Comparison of ENCODE assay signal across 31 cellular contexts in genomic region chr12:64142382-64142781, GRCh38.
"Had no signal": no experiment of that assay in that cellular context is flagged by ENCODE, and none has a peak within 500 bp of the region (broad histone marks: within the 10 kb centered on the region; RNA-seq: fewer than 3 reads in every experiment).

No MANE protein-coding gene starts in this region.

- H3K27me3 Mint-ChIP-seq: activated B cell treated with CpG ODN at 0.5 μM for 24 hours; activated CD8-positive, alpha-beta T cell treated with anti-CD3 and anti-CD28 coated beads for 36 hours; activated naive CD8-positive, alpha-beta T cell; activated T-helper 17 cell treated with anti-CD3 and anti-CD28 coated beads, Interleukin-2, amount 50 U/mL, for 72 hours; effector memory CD8-positive, alpha-beta T cell; T-cell had no signal

- H3K27me3 ChIP-seq: brain microvascular endothelial cell, esophagus muscularis mucosa, foreskin keratinocyte, gastroesophageal sphincter, heart right ventricle had no signal

- H3K4me1 ChIP-seq: esophagus muscularis mucosa, foreskin keratinocyte, gastroesophageal sphincter, heart right ventricle had no signal

- H3K27ac ChIP-seq: brain microvascular endothelial cell, epithelial cell of prostate, esophagus muscularis mucosa, foreskin keratinocyte, gastroesophageal sphincter, heart right ventricle, WERI-Rb-1 had no signal

- H3K27ac Mint-ChIP-seq: activated B cell treated with CpG ODN at 0.5 μM for 24 hours; activated CD8-positive, alpha-beta T cell treated with anti-CD3 and anti-CD28 coated beads for 36 hours; activated naive CD8-positive, alpha-beta T cell; activated T-helper 17 cell treated with anti-CD3 and anti-CD28 coated beads, Interleukin-2, amount 50 U/mL, for 72 hours; effector memory CD8-positive, alpha-beta T cell; T-cell; T-helper 1 cell treated with Interleukin-12 subunit alpha and Interleukin-12 subunit beta and Interleukin-4 antibody, amounts not matched to agents 30 μg/mL and 1 μg/mL, for 36 hours; T-helper 2 cell treated with Interferon-gamma antibody and Interleukin-4, amounts not matched to agents 5 μg/mL and 100 μg/mL, for 36 hours had no signal

- H3K9me3 Mint-ChIP-seq: activated B cell treated with CpG ODN at 0.5 μM for 24 hours; activated CD8-positive, alpha-beta T cell treated with anti-CD3 and anti-CD28 coated beads for 36 hours; activated T-cell treated with anti-CD3 and anti-CD28 coated beads, Interleukin-2, amount 50 U/mL, for 4 hours; activated T-helper 17 cell treated with anti-CD3 and anti-CD28 coated beads, Interleukin-2, amount 50 U/mL, for 72 hours; effector memory CD8-positive, alpha-beta T cell; T-helper 1 cell treated with Interleukin-12 subunit alpha and Interleukin-12 subunit beta and Interleukin-4 antibody, amounts not matched to agents 30 μg/mL and 1 μg/mL, for 36 hours; T-helper 2 cell treated with Interferon-gamma antibody and Interleukin-4, amounts not matched to agents 5 μg/mL and 100 μg/mL, for 36 hours had no signal

- H3K4me1 Mint-ChIP-seq: activated T-helper 17 cell treated with anti-CD3 and anti-CD28 coated beads, Interleukin-2, amount 50 U/mL, for 72 hours had no signal

- ATAC-seq: activated CD4-positive, CD25-positive, alpha-beta regulatory T cell treated with anti-CD3 and anti-CD28 coated beads, Interleukin-2, amount 50 U/mL, for 24 hours; activated CD8-positive, alpha-beta T cell treated with anti-CD3 and anti-CD28 coated beads for 36 hours; activated T-cell treated with anti-CD3 and anti-CD28 coated beads, Interleukin-2, amount 50 U/mL, for 4 hours; activated T-helper 17 cell treated with anti-CD3 and anti-CD28 coated beads, Interleukin-2, amount 50 U/mL, for 72 hours; effector memory CD8-positive, alpha-beta T cell; foreskin keratinocyte; gastroesophageal sphincter; heart right ventricle; T-cell had no signal

- H3K36me3 ChIP-seq: WERI-Rb-1 had no signal

- H3K4me3 Mint-ChIP-seq: activated B cell treated with CpG ODN at 0.5 μM for 24 hours; activated CD8-positive, alpha-beta T cell treated with anti-CD3 and anti-CD28 coated beads for 36 hours; activated naive CD8-positive, alpha-beta T cell; activated T-cell treated with anti-CD3 and anti-CD28 coated beads, Interleukin-2, amount 50 U/mL, for 4 hours; activated T-helper 17 cell treated with anti-CD3 and anti-CD28 coated beads, Interleukin-2, amount 50 U/mL, for 72 hours; effector memory CD8-positive, alpha-beta T cell; T-cell; T-helper 1 cell treated with Interleukin-12 subunit alpha and Interleukin-12 subunit beta and Interleukin-4 antibody, amounts not matched to agents 30 μg/mL and 1 μg/mL, for 36 hours; T-helper 2 cell treated with Interferon-gamma antibody and Interleukin-4, amounts not matched to agents 5 μg/mL and 100 μg/mL, for 36 hours had no signal

- H3K9me3 ChIP-seq: esophagus muscularis mucosa, gastroesophageal sphincter, heart right ventricle had no signal

- H3K4me3 ChIP-seq: esophagus muscularis mucosa, gastroesophageal sphincter, heart right ventricle had no signal

- DNase-seq: activated B cell treated with CpG ODN at 0.5 μM for 24 hours; activated CD4-positive, alpha-beta T cell treated with anti-CD3 and anti-CD28 coated beads for 48 hours; activated CD4-positive, alpha-beta T cell treated with anti-CD3 and anti-CD28 coated beads, Interleukin-2, amount 50 U/mL, for 1 hour; activated CD4-positive, alpha-beta T cell treated with anti-CD3 and anti-CD28 coated beads, Interleukin-2, amount 50 U/mL, for 48 hours; activated CD8-positive, alpha-beta memory T cell treated with anti-CD3 and anti-CD28 coated beads for 24 hours; activated CD8-positive, alpha-beta T cell treated with anti-CD3 and anti-CD28 coated beads for 36 hours; activated effector memory CD4-positive, alpha-beta T cell treated with Interleukin-2 at 50 U/mL for 16 hours; activated gamma-delta T cell treated with Interleukin-2 at 50 U/mL for 16 hours; activated naive CD4-positive, alpha-beta T cell treated with anti-CD3 and anti-CD28 coated beads, Interleukin-2, amount 50 U/mL, for 16 hours; activated naive CD4-positive, alpha-beta T cell treated with Interleukin-2 at 50 U/mL for 16 hours; activated T-cell treated with anti-CD3 and anti-CD28 coated beads, Interleukin-2, amount 50 U/mL, for 4 hours; amniotic stem cell; anterior cingulate cortex; brain microvascular endothelial cell; cortex of kidney; dermis blood vessel endothelial cell; effector CD4-positive, alpha-beta T cell; effector memory CD8-positive, alpha-beta T cell; foreskin keratinocyte; heart right ventricle; T-cell; T1000; WERI-Rb-1 had no signal
